28 cellular contexts compared by ENCODE assay signal in genomic region chr4:41205854-41206460, GRCh38. TPM values are rescaled to one million over a fixed set of nuclear protein-coding genes. Genes with fewer than 3 reads are reported as not detected.
DNase-seq lines count a peak whose midpoint lies in the region; ATAC-seq, FAIRE-seq and TF ChIP-seq lines count a peak whose summit lies in the region.
"Had no signal": no experiment of that assay in that cellular context is flagged by ENCODE, and none has a peak within 500 bp of the region (broad histone marks: within the 10 kb centered on the region; RNA-seq: fewer than 3 reads in every experiment).

No MANE protein-coding gene starts in this region.

- H3K9me3 Mint-ChIP-seq in osteocyte (ENCODE audit: unreplicated experiment) (no peaks in the 10 kb centered on the region), neural progenitor cell (peaks cover 4% of the 10 kb centered on the region)
- H3K9me3 Mint-ChIP-seq: activated B cell treated with CpG ODN at 0.5 μM for 24 hours; activated naive CD4-positive, alpha-beta T cell treated with anti-CD3 and anti-CD28 coated beads, Interleukin-2, amount 50 U/mL, for 24 hours; activated T-helper 17 cell treated with anti-CD3 and anti-CD28 coated beads, Interleukin-2, amount 50 U/mL, for 72 hours; naive thymus-derived CD8-positive, alpha-beta T cell had no signal

- H3K4me1 ChIP-seq in neural progenitor cell (peaks cover 5% of the 10 kb centered on the region), mucosa of descending colon (ENCODE audit: low read depth) (peaks cover 13% of the 10 kb centered on the region), foreskin keratinocyte (peaks cover 25% of the 10 kb centered on the region)

- H3K36me3 Mint-ChIP-seq in osteocyte (ENCODE audit: unreplicated experiment) (peaks cover 3% of the 10 kb centered on the region), neural progenitor cell (no peaks in the 10 kb centered on the region)
- H3K36me3 Mint-ChIP-seq: activated naive CD4-positive, alpha-beta T cell treated with anti-CD3 and anti-CD28 coated beads, Interleukin-2, amount 50 U/mL, for 24 hours had no signal

- H3K9ac ChIP-seq in neural progenitor cell = no peak overlapping the region

- H3K4me3 Mint-ChIP-seq in osteocyte (ENCODE audit: unreplicated experiment) (no peak overlapping the region), neural progenitor cell (no peak overlapping the region)
- H3K4me3 Mint-ChIP-seq: activated B cell treated with CpG ODN at 0.5 μM for 24 hours; activated naive CD4-positive, alpha-beta T cell treated with anti-CD3 and anti-CD28 coated beads, Interleukin-2, amount 50 U/mL, for 24 hours; activated T-helper 17 cell treated with anti-CD3 and anti-CD28 coated beads, Interleukin-2, amount 50 U/mL, for 72 hours; naive thymus-derived CD8-positive, alpha-beta T cell had no signal

- no peaks in the 10 kb centered on the region for H3K27me3 ChIP-seq in brain microvascular endothelial cell (replicated peaks)
- H3K27me3 ChIP-seq in neural progenitor cell = no peaks in the 10 kb centered on the region
- no peaks in the 10 kb centered on the region for H3K27me3 ChIP-seq in foreskin keratinocyte
- H3K27me3 ChIP-seq: ovary, tibial nerve had no signal

- in situ Hi-C loops in brain microvascular endothelial cell (cut with HindIII; ENCODE audit: low pct_ligation_motif_present, low sequenced_read_pairs) = no loop called here

- ATAC-seq in mucosa of descending colon = no peak
- no peak for ATAC-seq in foreskin keratinocyte
- ATAC-seq: activated T-helper 17 cell treated with anti-CD3 and anti-CD28 coated beads, Interleukin-2, amount 50 U/mL, for 72 hours; naive thymus-derived CD8-positive, alpha-beta T cell had no signal

- H3K4me1 Mint-ChIP-seq in osteocyte (ENCODE audit: unreplicated experiment) (peaks cover 73% of the 10 kb centered on the region), neural progenitor cell (peaks cover 2% of the 10 kb centered on the region)
- H3K4me1 Mint-ChIP-seq: activated B cell treated with CpG ODN at 0.5 μM for 24 hours; activated naive CD4-positive, alpha-beta T cell treated with anti-CD3 and anti-CD28 coated beads, Interleukin-2, amount 50 U/mL, for 24 hours; activated T-helper 17 cell treated with anti-CD3 and anti-CD28 coated beads, Interleukin-2, amount 50 U/mL, for 72 hours; naive thymus-derived CD8-positive, alpha-beta T cell had no signal

- no peak overlapping the region for H3K4me3 ChIP-seq in brain microvascular endothelial cell (ENCODE audit: low read depth, low read length)
- no peak overlapping the region for H3K4me3 ChIP-seq in neural progenitor cell
- no peak overlapping the region for H3K4me3 ChIP-seq in mucosa of descending colon
- H3K4me3 ChIP-seq: ovary, tibial nerve had no signal

- peaks cover 33% of the 10 kb centered on the region for H3K79me2 ChIP-seq in neural progenitor cell (ENCODE audit: low read depth)

- H3K4me2 ChIP-seq in neural progenitor cell = no peak overlapping the region

- no peaks in the 10 kb centered on the region for H4K20me1 ChIP-seq in neural progenitor cell (ENCODE audit: low read depth)

- H3K36me3 ChIP-seq in brain microvascular endothelial cell (replicated peaks) (peaks cover 6% of the 10 kb centered on the region), neural progenitor cell (no peaks in the 10 kb centered on the region), mucosa of descending colon (ENCODE audit: low read depth) (no peaks in the 10 kb centered on the region)
- H3K36me3 ChIP-seq: ovary, tibial nerve had no signal

- FAIRE-seq in HTR-8/SVneo (lab: Jason Lieb, UNC) = peak; percentile 26
- FAIRE-seq: D721Med had no signal

- intact Hi-C loops in mucosa of descending colon (cut with DNase I, micrococcal nuclease) = no loop called here

- TF ChIP-seq CTCF in brain microvascular endothelial cell (IDR thresholded peaks at IDR 0.05; ENCODE audit: low read depth, low read length, missing control alignments) (no peak), osteocyte (IDR thresholded peaks at IDR 0.05) (no peak), neural progenitor cell (IDR thresholded peaks at IDR 0.05) (no peak), mucosa of descending colon (IDR thresholded peaks at IDR 0.05) (no peak), foreskin keratinocyte (conservative IDR thresholded peaks at IDR 0.05) (no peak)

- H3K9me3 ChIP-seq in neural progenitor cell (ENCODE audit: low read depth) (no peaks in the 10 kb centered on the region), mucosa of descending colon (no peaks in the 10 kb centered on the region)
- H3K9me3 ChIP-seq: ovary, tibial nerve had no signal

- H3K27ac ChIP-seq in brain microvascular endothelial cell (peak overlapping the region; percentile 90), neural progenitor cell (no peak overlapping the region), foreskin keratinocyte (no peak overlapping the region)
- H3K27ac ChIP-seq: ovary, RWPE1 had no signal

- no peak overlapping the region for H2AFZ ChIP-seq in neural progenitor cell (replicated peaks)

- H3F3A ChIP-seq in neural progenitor cell (ENCODE audit: low read depth) = no peaks in the 10 kb centered on the region

- peak; percentile 56 for DNase-seq in EH (ENCODE audit: low read depth)
- DNase-seq in HTR-8/SVneo (ENCODE audit: insufficient read length, low spot score) = no peak
- DNase-seq in brain microvascular endothelial cell = no peak
- DNase-seq in osteocyte (ENCODE audit: extremely low spot score, unreplicated experiment) = no peak
- DNase-seq in neural progenitor cell (ENCODE audit: low spot score) = no peak
- no peak for DNase-seq in mucosa of descending colon
- no peak for DNase-seq in foreskin keratinocyte
- DNase-seq in NCI-H1694 treated with DMSO at 0.1 percent for 48 hours (lab: John Stamatoyannopoulos, UW) = no peak
- DNase-seq: activated B cell treated with CpG ODN at 0.5 μM for 24 hours; activated CD4-positive, alpha-beta T cell treated with anti-CD3 and anti-CD28 coated beads, Interleukin-2, amount 50 U/mL, for 4 hours; activated CD8-positive, alpha-beta memory T cell treated with anti-CD3 and anti-CD28 coated beads, Interleukin-2, amount 50 U/mL, for 4 hours; GOT3; Kasumi-1; naive thymus-derived CD8-positive, alpha-beta T cell; NCI-H1048; NCI-H187 treated with DMSO at 0.1 percent for 48 hours; NCI-H748 treated with DMSO at 0.1 percent for 48 hours; ovary; retina; stimulated activated CD4-positive, alpha-beta T cell treated with anti-CD3 and anti-CD28 coated beads, Interleukin-12 subunit alpha, Interleukin-12 subunit beta, amount 100 ng/mL, for 4 hours; stimulated activated CD4-positive, alpha-beta T cell treated with anti-CD3 and anti-CD28 coated beads, Interleukin-4, amount 100 ng/mL, for 4 hours; stimulated activated naive CD4-positive, alpha-beta T cell; T1000 had no signal

- H3K27ac Mint-ChIP-seq in osteocyte (ENCODE audit: unreplicated experiment) (peak overlapping the region; percentile 20), neural progenitor cell (no peak overlapping the region)
- H3K27ac Mint-ChIP-seq: activated B cell treated with CpG ODN at 0.5 μM for 24 hours; activated T-helper 17 cell treated with anti-CD3 and anti-CD28 coated beads, Interleukin-2, amount 50 U/mL, for 72 hours; naive thymus-derived CD8-positive, alpha-beta T cell had no signal

- H3K27me3 Mint-ChIP-seq in osteocyte (ENCODE audit: unreplicated experiment) (no peaks in the 10 kb centered on the region), neural progenitor cell (ENCODE audit: insufficient read depth, low read depth) (no peaks in the 10 kb centered on the region)

RNA-seq across cellular contexts. Expression of gene APBB2, which starts 8.4 kb away (rescaled TPM):
- total RNA-seq in osteocyte = 56.2 and 62.0 TPM in 2 replicates
- 44.3 and 83.2 TPM in 2 replicates for total RNA-seq in neural progenitor cell (ENCODE audit: low replicate concordance)
- total RNA-seq in mucosa of descending colon = 10 to 100 TPM; 26.3 to 68.3 (median 29.6) TPM
- 52.4 and 52.6 TPM in 2 replicates for total RNA-seq in foreskin keratinocyte
- 11.3 and 12.1 TPM in 2 replicates for polyA plus RNA-seq in foreskin keratinocyte
- polyA plus RNA-seq: naive thymus-derived CD8-positive, alpha-beta T cell had no signal

RNA-seq across cellular contexts. Expression of gene UCHL1, which starts 50.8 kb away (rescaled TPM):
- 167 and 168 TPM in 2 replicates for total RNA-seq in osteocyte
- 535 and 638 TPM in 2 replicates for total RNA-seq in neural progenitor cell (ENCODE audit: low replicate concordance)
- 10 to 100 TPM in 2 of 3 donors, 1 to 10 TPM in 1; 4.1 to 76.0 (median 11.1) TPM for total RNA-seq in mucosa of descending colon
- 5.2 and 7.5 TPM in 2 replicates for total RNA-seq in foreskin keratinocyte
- 5.2 and 7.9 TPM in 2 replicates for polyA plus RNA-seq in foreskin keratinocyte
- polyA plus RNA-seq: naive thymus-derived CD8-positive, alpha-beta T cell had no signal
